23 cellular contexts compared by ENCODE assay signal in the genomic region with DNA sequence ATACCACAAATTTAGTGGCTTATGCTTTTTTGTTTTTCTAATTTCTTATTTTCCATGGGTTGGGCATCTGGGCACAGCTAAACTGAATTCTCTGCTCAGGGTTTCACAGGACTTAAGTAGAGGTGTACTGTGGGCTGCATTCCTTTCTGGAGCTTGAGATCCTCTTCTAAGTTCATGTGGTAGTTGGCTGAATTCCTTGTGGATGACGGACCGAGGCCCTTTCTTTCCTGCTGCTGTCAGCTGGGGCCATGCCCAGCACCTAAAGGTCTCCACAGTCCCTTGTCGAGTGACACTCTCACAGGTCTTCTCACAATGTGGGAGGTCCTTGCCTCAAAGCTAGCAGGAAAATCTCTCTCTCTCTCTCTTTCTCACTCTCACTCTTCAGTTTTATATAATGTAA.
"Had no signal": no experiment of that assay in that cellular context is flagged by ENCODE, and none has a peak within 500 bp of the region (broad histone marks: within the 10 kb centered on the region; RNA-seq: fewer than 3 reads in every experiment).

No MANE protein-coding gene starts in this region.

- H3K4me3 ChIP-seq: ascending aorta, colonic mucosa, esophagus squamous epithelium, left ventricle myocardium inferior, psoas muscle, spleen, stomach, testis had no signal

- H3K27me3 ChIP-seq: ascending aorta, colonic mucosa, esophagus squamous epithelium, foreskin keratinocyte, spleen, stomach, testis had no signal

- H3K36me3 ChIP-seq: ascending aorta, colonic mucosa, esophagus squamous epithelium, left ventricle myocardium inferior, spleen, stomach had no signal

- H3K9me3 ChIP-seq: ascending aorta, colonic mucosa, esophagus squamous epithelium, psoas muscle, SK-N-SH, testis had no signal

- DNase-seq: activated CD4-positive, alpha-beta T cell treated with anti-CD3 and anti-CD28 coated beads for 1 hour; activated CD4-positive, alpha-beta T cell treated with anti-CD3 and anti-CD28 coated beads, Interleukin-2, amount 50 U/mL, for 48 hours; activated CD8-positive, alpha-beta memory T cell treated with anti-CD3 and anti-CD28 coated beads, Interleukin-2, amount 10 ng/mL, durations not matched to agents 7 days and 5 days; activated naive CD4-positive, alpha-beta T cell treated with anti-CD3 and anti-CD28 coated beads, Interleukin-2, amount 10 ng/mL, durations not matched to agents 7 days and 5 days; activated T-cell treated with anti-CD3 and anti-CD28 coated beads, Interleukin-2, amount 50 U/mL, for 1 hour; caudate nucleus; colonic mucosa; esophagus squamous epithelium; foreskin keratinocyte; immature natural killer cell; left ventricle myocardium inferior; nephron progenitor cell; occipital lobe; psoas muscle; SK-N-SH; spleen; stimulated activated CD4-positive, alpha-beta T cell treated with anti-CD3 and anti-CD28 coated beads, Interleukin-1b, Interleukin-23, amount 100 ng/mL, for 48 hours; stomach; T-cell; T-helper 9 cell; testis had no signal

- H3K4me1 ChIP-seq: ascending aorta, colonic mucosa, esophagus squamous epithelium, left ventricle myocardium inferior, psoas muscle, spleen, stomach, testis had no signal

- ATAC-seq: activated CD8-positive, alpha-beta memory T cell treated with anti-CD3 and anti-CD28 coated beads, Interleukin-2, amount 10 ng/mL, durations not matched to agents 7 days and 5 days; foreskin keratinocyte; psoas muscle; sciatic nerve; T-cell had no signal

- H3K27ac ChIP-seq: ascending aorta, colonic mucosa, esophagus squamous epithelium, foreskin keratinocyte, left ventricle myocardium inferior, psoas muscle, spleen, stomach, testis had no signal
